ENCODE assay signal across 10 cellular contexts in the genomic region with DNA sequence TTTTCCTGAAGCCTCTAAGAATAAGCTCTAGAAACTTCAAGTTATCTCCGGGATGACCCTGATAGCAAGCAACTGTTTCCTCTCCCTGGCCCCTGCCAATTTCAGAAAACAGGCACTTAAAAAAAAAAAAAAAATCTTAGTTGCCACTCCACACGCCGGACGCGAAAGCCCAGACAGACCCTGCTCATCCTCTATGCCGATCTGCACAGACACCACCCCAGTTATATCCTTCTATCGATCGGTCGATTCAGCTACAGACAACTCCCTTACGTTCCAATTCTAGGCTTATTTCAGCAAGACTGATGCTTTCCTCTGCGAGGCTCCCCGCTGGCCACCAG. TPM values are rescaled to one million over a fixed set of nuclear protein-coding genes. Genes with fewer than 3 reads are reported as not detected.
DNase-seq lines count a peak whose midpoint lies in the region; ATAC-seq, FAIRE-seq and TF ChIP-seq lines count a peak whose summit lies in the region.
"Had no signal": no experiment of that assay in that cellular context is flagged by ENCODE, and none has a peak within 500 bp of the region (broad histone marks: within the 10 kb centered on the region; RNA-seq: fewer than 3 reads in every experiment).

No MANE protein-coding gene starts in this region.

- TF ChIP-seq POLR2A in HepG2 (IDR thresholded peaks at IDR 0.05; ENCODE audit: insufficient read depth in 1 of 2, low read depth in 2 of 2, low read length in 2 of 2), result no peak
- TF ChIP-seq POLR2A in transverse colon (IDR thresholded peaks at IDR 0.05), result no peak

- no peaks in the 10 kb centered on the region; a peak in 2 of 5 replicates for H3K27me3 ChIP-seq in HepG2 (ENCODE audit: control insufficient read depth in 1 of 2, insufficient read depth in 2 of 2, low read length in 2 of 2)
- no peaks in the 10 kb centered on the region for H3K27me3 ChIP-seq in transverse colon

- POLR2A ChIA-PET in HepG2 (lab: Yijun Ruan, JAX), result interaction anchor here (0.6 to 1.6 kb wide), 2 partner anchors 15 to 90 kb away, joined by 3 read pairs; no protein-coding TSS in a partner anchor

- H3K9me3 ChIP-seq in HepG2 (ENCODE audit: low read length) (no peaks in the 10 kb centered on the region), transverse colon (no peaks in the 10 kb centered on the region)

- peak overlapping the region; percentile 74 for H3K4me3 ChIP-seq in astrocyte of the spinal cord (ENCODE audit: low read depth, low read length)
- peak overlapping the region; percentile 83 to 93 (median 84) for H3K4me3 ChIP-seq in HepG2 (replicated peaks in 1 of 3; ENCODE audit: insufficient read depth in 1 of 3, low read depth in 2 of 3, low read length in 3 of 3)
- H3K4me3 ChIP-seq in transverse colon, result peak overlapping the region; percentile 87 to 99 (median 92)

- ATAC-seq in HepG2, result no peak
- no peak for ATAC-seq in natural killer cell
- ATAC-seq in GM19324 (IDR thresholded peaks at IDR 0.05; ENCODE audit: low FRiP score, unreplicated experiment), result no peak

- H3K4me1 ChIP-seq in HepG2 (ENCODE audit: insufficient read depth, low read length), result peaks cover 23% of the 10 kb centered on the region
- peaks cover 0 to 15% (median 4%) of the 10 kb centered on the region in 4 donors for H3K4me1 ChIP-seq in transverse colon

- FAIRE-seq in HepG2 (lab: Jason Lieb, UNC), result no peak
- FAIRE-seq: G401.6 had no signal

- H2AFZ ChIP-seq in HepG2 (ENCODE audit: low read length), result peak overlapping the region; percentile 49

- H3K36me3 ChIP-seq in HepG2 (replicated peaks in 1 of 2; ENCODE audit: control insufficient read depth in 1 of 2, insufficient read depth in 2 of 2, low read length in 2 of 2) (peaks cover 2 to 3% of the 10 kb centered on the region in 2 experiments; a peak in 1 of 5 replicates), transverse colon (no peaks in the 10 kb centered on the region)

- TF ChIP-seq EP300 in HepG2 (IDR thresholded peaks at IDR 0.05; ENCODE audit: low read depth in 2 of 2, low read length in 2 of 2) (no peak), HepG2 (CRISPR knock-in tag; IDR thresholded peaks at IDR 0.05; ENCODE audit: borderline replicate concordance) (no peak), transverse colon (IDR thresholded peaks at IDR 0.05; ENCODE audit: low read depth) (no peak)

- no peaks in the 10 kb centered on the region for H3K27me3 Mint-ChIP-seq in T-helper 2 cell treated with Interferon-gamma antibody and Interleukin-4, amounts not matched to agents 5 μg/mL and 100 μg/mL, for 36 hours (ENCODE audit: low read depth)
- no peaks in the 10 kb centered on the region for H3K27me3 Mint-ChIP-seq in natural killer cell (ENCODE audit: low read depth in 2 of 2)

- H3K27ac Mint-ChIP-seq in T-helper 2 cell treated with Interferon-gamma antibody and Interleukin-4, amounts not matched to agents 5 μg/mL and 100 μg/mL, for 36 hours, result no peak overlapping the region
- no peak overlapping the region for H3K27ac Mint-ChIP-seq in natural killer cell

- under 1% methylated on average over 12 of the region's 12 CpGs for WGBS in HepG2 (ENCODE audit: low lambda C conversion rate)
- 0% methylated on average over 10 to 12 of the region's 12 CpGs for WGBS in transverse colon (ENCODE audit: low coverage in 1 of 2), 2 donors

- H3K9ac ChIP-seq in HepG2 (ENCODE audit: insufficient read depth, low read depth, low read length), result peak overlapping the region; percentile 90

- no peaks in the 10 kb centered on the region for H4K20me1 ChIP-seq in HepG2 (ENCODE audit: insufficient read depth, low read length)

- intact Hi-C loops in HepG2 (cut with micrococcal nuclease; ENCODE audit: unreplicated experiment), result no loop called here
- intact Hi-C loops in transverse colon (cut with DNase I; ENCODE audit: low total_unique reads), result no loop called here
- intact Hi-C loops in natural killer cell (cut with micrococcal nuclease), result loop anchor here (1.0 to 10.0 kb wide), 3 partner anchors 20 to 331 kb away; a partner anchor contains a TSS

- no peaks in the 10 kb centered on the region for H3K9me3 Mint-ChIP-seq in T-helper 2 cell treated with Interferon-gamma antibody and Interleukin-4, amounts not matched to agents 5 μg/mL and 100 μg/mL, for 36 hours
- no peaks in the 10 kb centered on the region for H3K9me3 Mint-ChIP-seq in natural killer cell

- peaks cover 17% of the 10 kb centered on the region for H3K4me1 Mint-ChIP-seq in T-helper 2 cell treated with Interferon-gamma antibody and Interleukin-4, amounts not matched to agents 5 μg/mL and 100 μg/mL, for 36 hours (ENCODE audit: low read depth)
- H3K4me1 Mint-ChIP-seq in natural killer cell, result peaks cover 16 to 19% of the 10 kb centered on the region in 2 donors

- CTCF ChIA-PET in HepG2 (lab: Yijun Ruan, JAX; ENCODE audit: low intra/inter-chr PET ratio, low total read pairs), result interaction anchor here (1.0 kb wide), 1 partner anchor 48 kb away, joined by 3 read pairs; no protein-coding TSS in a partner anchor

- H3K27ac ChIP-seq in HepG2 (ENCODE audit: extremely low read length, insufficient read depth, low read length) (peak overlapping the region; percentile 88), transverse colon (peak overlapping the region; percentile 94 to 99 (median 98))

- no peak for TF ChIP-seq RAD21 in HepG2 (CRISPR knock-in tag; IDR thresholded peaks at IDR 0.05)

- peaks cover 47% of the 10 kb centered on the region for H3K79me2 ChIP-seq in HepG2 (ENCODE audit: insufficient read depth, low read length)

- in situ Hi-C loops in astrocyte of the spinal cord (cut with HindIII; ENCODE audit: low sequenced_read_pairs), result no loop called here
- in situ Hi-C loops in HepG2 (cut with HindIII; ENCODE audit: extremely low pct_ligation_motif_present, low pct_unique_long_range_greater_than_20kb), result no loop called here
- in situ Hi-C loops in transverse colon (cut with MboI; ENCODE audit: low pct_ligation_motif_present in 1 of 4, low pct_unique_long_range_greater_than_20kb in 1 of 4, low sequenced_read_pairs in 3 of 4), result no loop called here

- no peak for DNase-seq in T-helper 2 cell treated with Interferon-gamma antibody and Interleukin-4, amounts not matched to agents 5 μg/mL and 100 μg/mL, for 36 hours (ENCODE audit: low spot score)
- no peak for DNase-seq in T-helper 2 cell
- no peak for DNase-seq in astrocyte of the spinal cord (ENCODE audit: low read depth, low spot score)
- DNase-seq in HepG2 (ENCODE audit: low spot score), result no peak
- no peak for DNase-seq in transverse colon
- no peak for DNase-seq in natural killer cell
- no peak for DNase-seq in hippocampal formation (lab: John Stamatoyannopoulos, UW)

- peak overlapping the region; percentile 72 for H3K4me2 ChIP-seq in HepG2 (ENCODE audit: low read depth, low read length)

- TF ChIP-seq CTCF in astrocyte of the spinal cord (IDR thresholded peaks at IDR 0.05; ENCODE audit: low read depth, low read length) (no peak), HepG2 (CRISPR knock-in tag; IDR thresholded peaks at IDR 0.05) (no peak), transverse colon (IDR thresholded peaks at IDR 0.05) (no peak), natural killer cell (IDR thresholded peaks at IDR 0.05) (no peak)

- peaks cover 18% of the 10 kb centered on the region for H3K36me3 Mint-ChIP-seq in T-helper 2 cell treated with Interferon-gamma antibody and Interleukin-4, amounts not matched to agents 5 μg/mL and 100 μg/mL, for 36 hours (ENCODE audit: low read depth)
- H3K36me3 Mint-ChIP-seq in natural killer cell, result no peaks in the 10 kb centered on the region

- H3K4me3 Mint-ChIP-seq in T-helper 2 cell treated with Interferon-gamma antibody and Interleukin-4, amounts not matched to agents 5 μg/mL and 100 μg/mL, for 36 hours, result peak overlapping the region; percentile 86
- no peak overlapping the region for H3K4me3 Mint-ChIP-seq in natural killer cell

- BruUV-seq in HepG2 (replicated peaks; lab: Mats Ljungman, UMichigan), result no TSS peak

RNA-seq across cellular contexts. Expression of a gene that starts 1.6 kb away (rescaled TPM):
- total RNA-seq in HepG2 (2016; rRNA removed; fragmentation: Illumina TruSeq; extraction: Trizol) (53.0 and 88.5 TPM in 2 replicates), transverse colon (10 to 100 TPM in 2 of 4 donors, 1 to 10 TPM in 2; 6.6 to 20.8 (median 10.8) TPM), natural killer cell (10 to 100 TPM; 50.7 to 56.9 (median 55.2) TPM)
- total RNA-seq in HepG2 (2016; cell fraction: cytosol; rRNA removed; fragmentation: Illumina TruSeq; extraction: Trizol; ENCODE audit: low read depth), result 3.4 and 3.8 TPM in 2 replicates
- 53.3 and 87.6 TPM in 2 replicates for total RNA-seq in HepG2 (2016; cell fraction: insoluble cytoplasmic fraction; rRNA removed; fragmentation: Illumina TruSeq; extraction: Trizol)
- 13.6 and 13.8 TPM in 2 replicates for total RNA-seq in HepG2 (2016; cell fraction: membrane; rRNA removed; fragmentation: Illumina TruSeq; extraction: Trizol)
- total RNA-seq in HepG2 (2016; cell fraction: nucleus; rRNA removed; fragmentation: Illumina TruSeq; extraction: Trizol), result 23.8 and 24.4 TPM in 2 replicates
- polyA plus RNA-seq in HepG2 (2011; rRNA removed), result 6.9 and 10.3 TPM in 2 replicates
- polyA plus RNA-seq in HepG2 (2011; cell fraction: cytosol; rRNA removed), result 3.2 and 4.9 TPM in 2 replicates
- 1.3 and 2.4 TPM in 2 replicates for polyA plus RNA-seq in HepG2 (2011; cell fraction: nucleus; rRNA removed)
- 24.0 and 36.0 TPM in 2 replicates for polyA plus RNA-seq in HepG2 (2012)
- 2.5 and 2.8 TPM in 2 replicates for polyA plus RNA-seq in HepG2 (2016; cell fraction: cytosol; fragmentation: Illumina TruSeq; extraction: Trizol; ENCODE audit: low read depth)
- 111 and 123 TPM in 2 replicates for polyA plus RNA-seq in HepG2 (2016; cell fraction: insoluble cytoplasmic fraction; fragmentation: Illumina TruSeq; extraction: Trizol; ENCODE audit: low read depth)
- polyA plus RNA-seq in HepG2 (2016; cell fraction: membrane; fragmentation: Illumina TruSeq; extraction: Trizol; ENCODE audit: low read depth), result 10.9 and 11.3 TPM in 2 replicates
- 46.5 and 46.7 TPM in 2 replicates for polyA plus RNA-seq in HepG2 (2016; cell fraction: nucleus; fragmentation: Illumina TruSeq; extraction: Trizol; ENCODE audit: insufficient read depth, low read depth)
- polyA minus RNA-seq in HepG2 (2011; rRNA and poly(A)+ RNA removed; ENCODE audit: low replicate concordance), result 10.8 and 35.5 TPM in 2 replicates
- 9.0 and 10.3 TPM in 2 replicates for polyA minus RNA-seq in HepG2 (2011; cell fraction: cytosol; rRNA and poly(A)+ RNA removed)
- polyA minus RNA-seq in HepG2 (2011; cell fraction: nucleus; rRNA and poly(A)+ RNA removed), result 5.6 and 8.9 TPM in 2 replicates

RNA-seq across cellular contexts. Expression of a gene that starts 23.3 kb away (rescaled TPM):
- total RNA-seq in HepG2 (2016; rRNA removed; fragmentation: Illumina TruSeq; extraction: Trizol), result 0.94 and 2.4 TPM in 2 replicates
- total RNA-seq in HepG2 (2016; cell fraction: cytosol; rRNA removed; fragmentation: Illumina TruSeq; extraction: Trizol; ENCODE audit: low read depth), result 0.40 and 0.71 TPM in 2 replicates
- total RNA-seq in HepG2 (2016; cell fraction: insoluble cytoplasmic fraction; rRNA removed; fragmentation: Illumina TruSeq; extraction: Trizol), result 1.3 and 2.5 TPM in 2 replicates
- 1.1 and 1.3 TPM in 2 replicates for total RNA-seq in HepG2 (2016; cell fraction: membrane; rRNA removed; fragmentation: Illumina TruSeq; extraction: Trizol)
- 1.7 and 1.9 TPM in 2 replicates for total RNA-seq in HepG2 (2016; cell fraction: nucleus; rRNA removed; fragmentation: Illumina TruSeq; extraction: Trizol)
- polyA plus RNA-seq in HepG2 (2011; rRNA removed), result 7.7 and 8.5 TPM in 2 replicates
- polyA plus RNA-seq in HepG2 (2011; cell fraction: cytosol; rRNA removed), result 6.6 and 7.2 TPM in 2 replicates
- 3.9 and 4.1 TPM in 2 replicates for polyA plus RNA-seq in HepG2 (2011; cell fraction: nucleus; rRNA removed)
- polyA plus RNA-seq in HepG2 (2012), result 4.9 and 9.1 TPM in 2 replicates
- polyA plus RNA-seq in HepG2 (2016; cell fraction: cytosol; fragmentation: Illumina TruSeq; extraction: Trizol; ENCODE audit: low read depth), result 0.57 and 0.61 TPM in 2 replicates
- 1.4 and 2.0 TPM in 2 replicates for polyA plus RNA-seq in HepG2 (2016; cell fraction: insoluble cytoplasmic fraction; fragmentation: Illumina TruSeq; extraction: Trizol; ENCODE audit: low read depth)
- 0.98 and 1.3 TPM in 2 replicates for polyA plus RNA-seq in HepG2 (2016; cell fraction: membrane; fragmentation: Illumina TruSeq; extraction: Trizol; ENCODE audit: low read depth)
- 5.9 and 6.9 TPM in 2 replicates for polyA plus RNA-seq in HepG2 (2016; cell fraction: nucleus; fragmentation: Illumina TruSeq; extraction: Trizol; ENCODE audit: insufficient read depth, low read depth)
- polyA minus RNA-seq in HepG2 (2011; rRNA and poly(A)+ RNA removed; ENCODE audit: low replicate concordance), result 0.87 and 5.2 TPM in 2 replicates
- polyA minus RNA-seq in HepG2 (2011; cell fraction: cytosol; rRNA and poly(A)+ RNA removed), result 1.5 and 2.9 TPM in 2 replicates
- 2.0 and 2.1 TPM in 2 replicates for polyA minus RNA-seq in HepG2 (2011; cell fraction: nucleus; rRNA and poly(A)+ RNA removed)
- total RNA-seq in transverse colon, result 1 to 10 TPM in 1 of 4 donors, under 1 TPM in 2, not detected in 1; 0.27 to 1.1 (median 0.48) TPM
- not detected for total RNA-seq in natural killer cell
- total RNA-seq: lung microvascular endothelial cell had no signal

RNA-seq across cellular contexts. Expression of a gene that starts 34.5 kb away (rescaled TPM):
- total RNA-seq in HepG2 (2016; rRNA removed; fragmentation: Illumina TruSeq; extraction: Trizol) (87.1 and 130 TPM in 2 replicates), transverse colon (100 to 1,000 TPM in 3 of 4 donors, 10 to 100 TPM in 1; 86.8 to 162 (median 113) TPM), natural killer cell (100 to 1,000 TPM; 133 to 153 (median 143) TPM)
- 211 and 212 TPM in 2 replicates for total RNA-seq in HepG2 (2016; cell fraction: cytosol; rRNA removed; fragmentation: Illumina TruSeq; extraction: Trizol; ENCODE audit: low read depth)
- 82.3 and 135 TPM in 2 replicates for total RNA-seq in HepG2 (2016; cell fraction: insoluble cytoplasmic fraction; rRNA removed; fragmentation: Illumina TruSeq; extraction: Trizol)
- 328 and 336 TPM in 2 replicates for total RNA-seq in HepG2 (2016; cell fraction: membrane; rRNA removed; fragmentation: Illumina TruSeq; extraction: Trizol)
- total RNA-seq in HepG2 (2016; cell fraction: nucleus; rRNA removed; fragmentation: Illumina TruSeq; extraction: Trizol), result 62.9 and 69.3 TPM in 2 replicates
- 114 and 128 TPM in 2 replicates for polyA plus RNA-seq in HepG2 (2011; rRNA removed)
- polyA plus RNA-seq in HepG2 (2011; cell fraction: cytosol; rRNA removed), result 147 and 155 TPM in 2 replicates
- 66.3 and 72.5 TPM in 2 replicates for polyA plus RNA-seq in HepG2 (2011; cell fraction: nucleus; rRNA removed)
- 64.3 and 72.9 TPM in 2 replicates for polyA plus RNA-seq in HepG2 (2012)
- polyA plus RNA-seq in HepG2 (2016; cell fraction: cytosol; fragmentation: Illumina TruSeq; extraction: Trizol; ENCODE audit: low read depth), result 233 and 246 TPM in 2 replicates
- 88.7 and 93.9 TPM in 2 replicates for polyA plus RNA-seq in HepG2 (2016; cell fraction: insoluble cytoplasmic fraction; fragmentation: Illumina TruSeq; extraction: Trizol; ENCODE audit: low read depth)
- polyA plus RNA-seq in HepG2 (2016; cell fraction: membrane; fragmentation: Illumina TruSeq; extraction: Trizol; ENCODE audit: low read depth), result 303 and 317 TPM in 2 replicates
- 98.2 and 104 TPM in 2 replicates for polyA plus RNA-seq in HepG2 (2016; cell fraction: nucleus; fragmentation: Illumina TruSeq; extraction: Trizol; ENCODE audit: insufficient read depth, low read depth)
- 192 and 286 TPM in 2 replicates for polyA minus RNA-seq in HepG2 (2011; rRNA and poly(A)+ RNA removed; ENCODE audit: low replicate concordance)
- polyA minus RNA-seq in HepG2 (2011; cell fraction: cytosol; rRNA and poly(A)+ RNA removed), result 48.6 and 50.4 TPM in 2 replicates
- polyA minus RNA-seq in HepG2 (2011; cell fraction: nucleus; rRNA and poly(A)+ RNA removed), result 43.1 and 56.2 TPM in 2 replicates

RNA-seq across cellular contexts. Expression of a gene that starts 38.3 kb away (rescaled TPM):
- total RNA-seq in HepG2 (2016; rRNA removed; fragmentation: Illumina TruSeq; extraction: Trizol) (0.28 and 0.35 TPM in 2 replicates), transverse colon (10 to 100 TPM in 1 of 4 donors, 1 to 10 TPM in 2, not detected in 1; 4.4 to 11.1 (median 4.8) TPM), natural killer cell (1 to 10 TPM in 2 of 3 donors, under 1 TPM in 1; 0.97 to 3.7 (median 1.6) TPM)
- total RNA-seq in HepG2 (2016; cell fraction: cytosol; rRNA removed; fragmentation: Illumina TruSeq; extraction: Trizol; ENCODE audit: low read depth), result 0.71 TPM in 1 of 2 replicates, not detected in the other
- 0.26 TPM in 1 of 2 replicates, not detected in the other for total RNA-seq in HepG2 (2016; cell fraction: insoluble cytoplasmic fraction; rRNA removed; fragmentation: Illumina TruSeq; extraction: Trizol)
- 0.53 and 0.86 TPM in 2 replicates for total RNA-seq in HepG2 (2016; cell fraction: membrane; rRNA removed; fragmentation: Illumina TruSeq; extraction: Trizol)
- total RNA-seq in HepG2 (2016; cell fraction: nucleus; rRNA removed; fragmentation: Illumina TruSeq; extraction: Trizol), result 0.53 TPM in 1 of 2 replicates, not detected in the other
- 0.27 and 0.44 TPM in 2 replicates for polyA plus RNA-seq in HepG2 (2011; rRNA removed)
- polyA plus RNA-seq in HepG2 (2011; cell fraction: cytosol; rRNA removed), result 0.09 and 0.18 TPM in 2 replicates
- 1.00 and 1.1 TPM in 2 replicates for polyA plus RNA-seq in HepG2 (2011; cell fraction: nucleus; rRNA removed)
- 0.60 and 0.94 TPM in 2 replicates for polyA plus RNA-seq in HepG2 (2012)
- polyA plus RNA-seq in HepG2 (2016; cell fraction: cytosol; fragmentation: Illumina TruSeq; extraction: Trizol; ENCODE audit: low read depth), result not detected in 2 replicates
- not detected in 2 replicates for polyA plus RNA-seq in HepG2 (2016; cell fraction: insoluble cytoplasmic fraction; fragmentation: Illumina TruSeq; extraction: Trizol; ENCODE audit: low read depth)
- 0.60 TPM in 1 of 2 replicates, not detected in the other for polyA plus RNA-seq in HepG2 (2016; cell fraction: membrane; fragmentation: Illumina TruSeq; extraction: Trizol; ENCODE audit: low read depth)
- polyA plus RNA-seq in HepG2 (2016; cell fraction: nucleus; fragmentation: Illumina TruSeq; extraction: Trizol; ENCODE audit: insufficient read depth, low read depth), result 1.0 and 1.3 TPM in 2 replicates
- 0.30 TPM in 1 of 2 replicates, not detected in the other for polyA minus RNA-seq in HepG2 (2011; rRNA and poly(A)+ RNA removed; ENCODE audit: low replicate concordance)
- polyA minus RNA-seq in HepG2 (2011; cell fraction: cytosol; rRNA and poly(A)+ RNA removed), result not detected in 2 replicates
- 0.39 TPM in 1 of 2 replicates, not detected in the other for polyA minus RNA-seq in HepG2 (2011; cell fraction: nucleus; rRNA and poly(A)+ RNA removed)

RNA-seq across cellular contexts. Expression of a gene that starts 48.1 kb away (rescaled TPM):
- total RNA-seq in HepG2 (2016; rRNA removed; fragmentation: Illumina TruSeq; extraction: Trizol), result not detected in 2 replicates
- not detected in 2 replicates for total RNA-seq in HepG2 (2016; cell fraction: cytosol; rRNA removed; fragmentation: Illumina TruSeq; extraction: Trizol; ENCODE audit: low read depth)
- total RNA-seq in HepG2 (2016; cell fraction: insoluble cytoplasmic fraction; rRNA removed; fragmentation: Illumina TruSeq; extraction: Trizol), result 0.09 TPM in 1 of 2 replicates, not detected in the other
- total RNA-seq in HepG2 (2016; cell fraction: membrane; rRNA removed; fragmentation: Illumina TruSeq; extraction: Trizol), result not detected in 2 replicates
- total RNA-seq in HepG2 (2016; cell fraction: nucleus; rRNA removed; fragmentation: Illumina TruSeq; extraction: Trizol), result not detected in 2 replicates
- polyA plus RNA-seq in HepG2 (2011; rRNA removed), result 0.48 and 0.58 TPM in 2 replicates
- polyA plus RNA-seq in HepG2 (2011; cell fraction: cytosol; rRNA removed), result 0.12 and 0.26 TPM in 2 replicates
- polyA plus RNA-seq in HepG2 (2011; cell fraction: nucleus; rRNA removed), result 1.6 and 2.1 TPM in 2 replicates
- polyA plus RNA-seq in HepG2 (2012), result 0.39 and 0.40 TPM in 2 replicates
- not detected in 2 replicates for polyA plus RNA-seq in HepG2 (2016; cell fraction: cytosol; fragmentation: Illumina TruSeq; extraction: Trizol; ENCODE audit: low read depth)
- polyA plus RNA-seq in HepG2 (2016; cell fraction: insoluble cytoplasmic fraction; fragmentation: Illumina TruSeq; extraction: Trizol; ENCODE audit: low read depth), result not detected in 2 replicates
- polyA plus RNA-seq in HepG2 (2016; cell fraction: membrane; fragmentation: Illumina TruSeq; extraction: Trizol; ENCODE audit: low read depth), result not detected in 2 replicates
- polyA plus RNA-seq in HepG2 (2016; cell fraction: nucleus; fragmentation: Illumina TruSeq; extraction: Trizol; ENCODE audit: insufficient read depth, low read depth), result 0.86 and 1.5 TPM in 2 replicates
- 1.0 TPM in 2 replicates for polyA minus RNA-seq in HepG2 (2011; rRNA and poly(A)+ RNA removed; ENCODE audit: low replicate concordance)
- not detected in 2 replicates for polyA minus RNA-seq in HepG2 (2011; cell fraction: cytosol; rRNA and poly(A)+ RNA removed)
- not detected in 2 replicates for polyA minus RNA-seq in HepG2 (2011; cell fraction: nucleus; rRNA and poly(A)+ RNA removed)
- 1 to 10 TPM in 3 of 4 donors, under 1 TPM in 1; 0.60 to 4.5 (median 1.5) TPM for total RNA-seq in transverse colon
- 1 to 10 TPM in 2 of 3 donors, under 1 TPM in 1; 0.33 to 2.4 (median 1.9) TPM for total RNA-seq in natural killer cell
